7 cellular contexts compared by ENCODE assay signal in genomic region chr7:24821045-24821853, GRCh38.
DNase-seq lines count a peak whose midpoint lies in the region; ATAC-seq and TF ChIP-seq lines count a peak whose summit lies in the region.

No MANE protein-coding gene starts in this region.

- TF ChIP-seq CTCF in dorsolateral prefrontal cortex (IDR thresholded peaks at IDR 0.05 in 54 of 56, conservative IDR thresholded peaks at IDR 0.05 in 2 of 56; ENCODE audit: low read depth in 1 of 56, partially characterized antibody in 56 of 56) (peak in 1 of 56 donors; percentile 6), nephron (IDR thresholded peaks at IDR 0.05; ENCODE audit: unreplicated experiment in 3 of 3) (no peak), thyroid gland (IDR thresholded peaks at IDR 0.05) (no peak)

- no peaks in the 10 kb centered on the region for H3K9me3 Mint-ChIP-seq in nephron

- intact Hi-C loops in dorsolateral prefrontal cortex (cut with DNase I) = loop anchor here (2.0 to 5.0 kb wide), 3 partner anchors 160 to 250 kb away; partner anchors contain the start of gene OSBPL3 (in 2 of the 2)
- intact Hi-C loops in thyroid gland (cut with DNase I) = no loop called here

- no peak overlapping the region for H3K4me3 ChIP-seq in dorsolateral prefrontal cortex
- no peak overlapping the region for H3K4me3 ChIP-seq in thyroid gland (replicated peaks in 1 of 3)

- DNase-seq in NAMALWA (ENCODE audit: low spot score) (peak; percentile 98), dorsolateral prefrontal cortex (peak in 1 of 10 donors; percentile 16), thyroid gland (peak; percentile 29)
- DNase-seq in activated CD4-positive, alpha-beta T cell treated with anti-CD3 and anti-CD28 coated beads, Interleukin-2, amount 50 U/mL, for 24 hours (ENCODE audit: low read depth in 1 of 2, low spot score in 1 of 2) = peak; percentile 38 to 69

- ATAC-seq in GM18498 (IDR thresholded peaks at IDR 0.05; ENCODE audit: unreplicated experiment) (peak; percentile 87), HG02588 (IDR thresholded peaks at IDR 0.05; ENCODE audit: unreplicated experiment) (peak; percentile 82)

- H3K4me1 ChIP-seq in thyroid gland = peaks cover 0 to 19% of the 10 kb centered on the region in 2 donors

- H3K27me3 Mint-ChIP-seq in nephron (ENCODE audit: low read depth) = no peaks in the 10 kb centered on the region

- H3K27me3 ChIP-seq in dorsolateral prefrontal cortex (no peaks in the 10 kb centered on the region), thyroid gland (no peaks in the 10 kb centered on the region)

- H3K27ac Mint-ChIP-seq in nephron = peak overlapping the region in 2 of 3 experiments; percentile 10 to 55

- no peaks in the 10 kb centered on the region for H3K36me3 ChIP-seq in thyroid gland

- no peaks in the 10 kb centered on the region for H3K9me3 ChIP-seq in thyroid gland

- H3K36me3 Mint-ChIP-seq in nephron (ENCODE audit: low read depth) = no peaks in the 10 kb centered on the region

- H3K4me3 Mint-ChIP-seq in nephron = no peak overlapping the region

- 70 to 73% methylated on average over 10 of the region's 10 CpGs for WGBS in thyroid gland, 2 donors

- H3K4me1 Mint-ChIP-seq in nephron = peaks cover 61% of the 10 kb centered on the region

- no peak for TF ChIP-seq POLR2A in thyroid gland (IDR thresholded peaks at IDR 0.05)

- H3K27ac ChIP-seq in dorsolateral prefrontal cortex = peak overlapping the region in 49 of 59 donors; percentile 0 to 77 (median 51)
- peak overlapping the region; percentile 42 to 79 (median 71) for H3K27ac ChIP-seq in thyroid gland
